Comparison of ENCODE assay signal across 23 cellular contexts in genomic region chr1:27485363-27485762, GRCh38.
"Had no signal": no experiment of that assay in that cellular context is flagged by ENCODE, and none has a peak within 500 bp of the region (broad histone marks: within the 10 kb centered on the region; RNA-seq: fewer than 3 reads in every experiment).

No MANE protein-coding gene starts in this region.

- H3K9me3 Mint-ChIP-seq: activated naive CD4-positive, alpha-beta T cell treated with anti-CD3 and anti-CD28 coated beads for 36 hours; activated naive CD8-positive, alpha-beta T cell treated with anti-CD3 and anti-CD28 coated beads for 36 hours; activated T-cell treated with anti-CD3 and anti-CD28 coated beads, Interleukin-2, amount 50 U/mL, for 72 hours; T-helper 2 cell treated with Interferon-gamma antibody and Interleukin-4, amounts not matched to agents 5 μg/mL and 100 μg/mL, for 36 hours had no signal

- H3K27me3 Mint-ChIP-seq: activated CD4-positive, alpha-beta T cell treated with anti-CD3 and anti-CD28 coated beads for 36 hours; activated naive CD8-positive, alpha-beta T cell treated with anti-CD3 and anti-CD28 coated beads for 36 hours had no signal

- H3K4me3 ChIP-seq: adrenal gland, body of pancreas, dorsolateral prefrontal cortex, left ventricle myocardium inferior, lung, mucosa of descending colon, right atrium auricular region, transverse colon had no signal

- H3K9ac ChIP-seq: parathyroid adenoma had no signal

- H3K4me1 ChIP-seq: parathyroid adenoma had no signal

- H2AFZ ChIP-seq: parathyroid adenoma had no signal

- H3K36me3 ChIP-seq: adrenal gland, left ventricle myocardium inferior, right atrium auricular region, transverse colon had no signal

- ATAC-seq: activated CD4-positive, alpha-beta T cell treated with anti-CD3 and anti-CD28 coated beads for 36 hours; activated CD8-positive, alpha-beta T cell treated with anti-CD3 and anti-CD28 coated beads, Interleukin-2, amount 10 ng/mL, durations not matched to agents 7 days and 5 days; activated T-cell treated with anti-CD3 and anti-CD28 coated beads, Interleukin-2, amount 50 U/mL, for 72 hours; body of pancreas; mucosa of descending colon had no signal

- H3K9me3 ChIP-seq: adrenal gland, body of pancreas, left ventricle myocardium inferior, mucosa of descending colon, right atrium auricular region, transverse colon had no signal

- H3K4me3 Mint-ChIP-seq: activated CD4-positive, alpha-beta T cell treated with anti-CD3 and anti-CD28 coated beads for 36 hours; activated CD8-positive, alpha-beta T cell treated with anti-CD3 and anti-CD28 coated beads, Interleukin-2, amount 10 ng/mL, durations not matched to agents 7 days and 5 days; activated naive CD4-positive, alpha-beta T cell treated with anti-CD3 and anti-CD28 coated beads for 36 hours; activated naive CD8-positive, alpha-beta T cell treated with anti-CD3 and anti-CD28 coated beads for 36 hours; activated T-cell treated with anti-CD3 and anti-CD28 coated beads, Interleukin-2, amount 50 U/mL, for 72 hours; T-helper 2 cell treated with Interferon-gamma antibody and Interleukin-4, amounts not matched to agents 5 μg/mL and 100 μg/mL, for 36 hours had no signal

- H3K27ac ChIP-seq: adrenal gland, body of pancreas, left ventricle myocardium inferior, parathyroid adenoma, right atrium auricular region, transverse colon had no signal

- DNase-seq: activated CD4-positive, alpha-beta T cell treated with anti-CD3 and anti-CD28 coated beads for 36 hours; activated CD4-positive, CD25-positive, alpha-beta regulatory T cell; activated CD8-positive, alpha-beta T cell treated with anti-CD3 and anti-CD28 coated beads, Interleukin-2, amount 10 ng/mL, durations not matched to agents 7 days and 5 days; activated naive CD4-positive, alpha-beta T cell treated with anti-CD3 and anti-CD28 coated beads for 36 hours; activated naive CD8-positive, alpha-beta T cell treated with anti-CD3 and anti-CD28 coated beads for 36 hours; activated T-cell treated with anti-CD3 and anti-CD28 coated beads for 4 hours; activated T-cell treated with anti-CD3 and anti-CD28 coated beads, Interleukin-2, amount 50 U/mL, for 72 hours; aorta; body of pancreas; effector memory CD4-positive, alpha-beta T cell; left ventricle myocardium inferior; mucosa of descending colon; nucleus accumbens; stimulated activated CD4-positive, alpha-beta T cell treated with anti-CD3 and anti-CD28 coated beads, Interleukin-15, amount 100 ng/mL, for 24 hours; stimulated activated CD4-positive, alpha-beta T cell treated with anti-CD3 and anti-CD28 coated beads, Interleukin-2, amount 100 ng/mL, for 24 hours; stimulated activated naive CD4-positive, alpha-beta T cell treated with Interleukin-2 at 50 U/mL for 16 hours; transverse colon had no signal

- H3K27ac Mint-ChIP-seq: activated CD4-positive, alpha-beta T cell treated with anti-CD3 and anti-CD28 coated beads for 36 hours; activated CD8-positive, alpha-beta T cell treated with anti-CD3 and anti-CD28 coated beads, Interleukin-2, amount 10 ng/mL, durations not matched to agents 7 days and 5 days; activated naive CD4-positive, alpha-beta T cell treated with anti-CD3 and anti-CD28 coated beads for 36 hours; activated naive CD8-positive, alpha-beta T cell treated with anti-CD3 and anti-CD28 coated beads for 36 hours; activated T-cell treated with anti-CD3 and anti-CD28 coated beads, Interleukin-2, amount 50 U/mL, for 72 hours; T-helper 2 cell treated with Interferon-gamma antibody and Interleukin-4, amounts not matched to agents 5 μg/mL and 100 μg/mL, for 36 hours had no signal

- H3K27me3 ChIP-seq: adrenal gland, body of pancreas, dorsolateral prefrontal cortex, right atrium auricular region, transverse colon had no signal
